Comparison of ENCODE assay signal across 8 cellular contexts in the genomic region with DNA sequence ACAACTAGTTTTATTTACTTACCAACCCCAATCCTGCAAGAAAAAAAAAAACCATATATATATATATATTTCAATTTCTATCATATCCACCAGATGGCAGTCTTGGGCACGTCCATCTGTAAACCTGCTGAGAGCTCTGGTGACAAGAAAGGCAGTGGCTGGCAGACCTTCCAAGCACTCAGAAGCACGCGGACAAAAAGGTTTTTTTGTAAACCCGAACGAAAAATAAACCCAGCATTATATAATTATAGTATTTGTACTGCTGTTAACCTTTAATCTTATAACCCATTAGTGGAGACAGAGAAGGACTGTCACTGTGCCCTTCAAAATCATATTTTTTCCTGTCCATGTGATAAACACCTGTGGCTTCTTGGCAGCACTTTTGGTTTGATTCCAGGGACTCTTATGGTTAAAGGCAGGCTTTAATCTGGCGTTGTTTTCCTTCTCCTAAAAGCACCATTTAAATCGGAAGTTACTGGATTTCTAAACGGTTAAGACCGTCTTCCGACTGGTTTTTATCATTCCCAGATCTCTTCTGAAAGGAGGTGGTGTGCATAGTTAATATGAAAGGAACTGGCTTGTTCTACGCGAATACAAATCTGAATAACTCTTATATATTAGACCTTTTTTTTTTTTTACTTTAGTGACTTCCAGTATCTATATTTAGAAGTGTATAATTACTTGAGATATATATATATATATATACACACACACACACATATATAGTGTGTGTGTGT. TPM values are rescaled to one million over a fixed set of nuclear protein-coding genes. Genes with fewer than 3 reads are reported as not detected.
DNase-seq lines count a peak whose midpoint lies in the region; ATAC-seq lines count a peak whose summit lies in the region.

No MANE protein-coding gene starts in this region.

- DNase-seq in AG20443 (ENCODE audit: low spot score) (peak; percentile 78), HAP-1 (ENCODE audit: low spot score in 2 of 2) (peak; percentile 71 to 72), NCI-H345 treated with DMSO at 0.1 percent for 48 hours (lab: John Stamatoyannopoulos, UW; ENCODE audit: unreplicated experiment) (peak; percentile 67), cerebellum (ENCODE audit: low spot score) (peak; percentile 77), left lobe of liver (ENCODE audit: low spot score) (peak; percentile 68)
- DNase-seq in activated CD4-positive, CD25-positive, alpha-beta regulatory T cell treated with anti-CD3 and anti-CD28 coated beads, Interleukin-2, amount 50 U/mL, for 16 hours (ENCODE audit: low read depth, low spot score), result peak; percentile 10
- DNase-seq in stimulated activated CD4-positive, alpha-beta T cell treated with anti-CD3 and anti-CD28 coated beads, Interleukin-4, amount 100 ng/mL, for 1 hour, result peak; percentile 37

- peaks cover 18% of the 10 kb centered on the region for H3K4me1 ChIP-seq in HAP-1

- in situ Hi-C loops in HAP-1 (cut with MboI; ENCODE audit: low sequenced_read_pairs), result no loop called here

- no peak overlapping the region for H3K4me3 ChIP-seq in HAP-1

- H3K36me3 ChIP-seq in HAP-1 (replicated peaks), result no peaks in the 10 kb centered on the region

- no peaks in the 10 kb centered on the region for H3K9me3 ChIP-seq in HAP-1

- ATAC-seq in left lobe of liver (peak; percentile 91), HG02885 (IDR thresholded peaks at IDR 0.05; ENCODE audit: poor library complexity, unreplicated experiment) (no peak)

- no peaks in the 10 kb centered on the region for H3K27me3 ChIP-seq in HAP-1 (ENCODE audit: low read depth)

RNA-seq across cellular contexts. Expression of a gene that starts 31.0 kb away (rescaled TPM):
- 0.73 TPM for total RNA-seq in cerebellum
- 1.9 TPM for total RNA-seq in left lobe of liver

Comparison
In these comparisons a context has a peak if more than half of its experiments do, and no peak if none do; other contexts are left out.
1. DNase-seq: peak in every context shown above with its lines; median percentile 78 in AG20443; 77 in cerebellum; 72 in HAP-1; 68 in left lobe of liver; 67 in NCI-H345 treated with DMSO at 0.1 percent for 48 hours; 37 in stimulated activated CD4-positive, alpha-beta T cell treated with anti-CD3 and anti-CD28 coated beads, Interleukin-4, amount 100 ng/mL, for 1 hour; 10 in activated CD4-positive, CD25-positive, alpha-beta regulatory T cell treated with anti-CD3 and anti-CD28 coated beads, Interleukin-2, amount 50 U/mL, for 16 hours.